Comparison of ENCODE assay signal across 8 cellular contexts in genomic region chr17:10618202-10618635, GRCh38. TPM values are rescaled to one million over a fixed set of nuclear protein-coding genes. Genes with fewer than 3 reads are reported as not detected.
DNase-seq lines count a peak whose midpoint lies in the region; ATAC-seq, FAIRE-seq and TF ChIP-seq lines count a peak whose summit lies in the region.

No MANE protein-coding gene starts in this region.

- H3K4me1 Mint-ChIP-seq in CD8-positive, alpha-beta T cell (ENCODE audit: low read depth) = no peaks in the 10 kb centered on the region
- H3K4me1 Mint-ChIP-seq in activated T-helper 17 cell treated with anti-CD3 and anti-CD28 coated beads, Interleukin-2, amount 50 U/mL, for 72 hours = no peaks in the 10 kb centered on the region

- 15% methylated on average over 7 of the region's 7 CpGs for WGBS in pancreas, 2 donors

- no peaks in the 10 kb centered on the region for H3K27me3 ChIP-seq in CD8-positive, alpha-beta T cell (ENCODE audit: insufficient read depth, low read length)
- no peaks in the 10 kb centered on the region for H3K27me3 ChIP-seq in HL-60 (ENCODE audit: insufficient read depth, poor library complexity, severe bottlenecking)
- H3K27me3 ChIP-seq in Panc1 (ENCODE audit: control insufficient read depth, insufficient read depth, low read length) = no peaks in the 10 kb centered on the region
- no peaks in the 10 kb centered on the region for H3K27me3 ChIP-seq in pancreas
- H3K27me3 ChIP-seq in upper lobe of right lung = no peaks in the 10 kb centered on the region

- peak; percentile 21 to 71 (median 47) for DNase-seq in CD8-positive, alpha-beta T cell
- peak; percentile 8 to 46 for DNase-seq in HL-60 (ENCODE audit: low read depth in 1 of 2, low spot score in 1 of 2)
- DNase-seq in Panc1 (ENCODE audit: low read depth, low spot score) = peak; percentile 74
- peak; percentile 58 for DNase-seq in foreskin melanocyte
- peak; percentile 35 to 72 (median 62) for DNase-seq in pancreas
- peak; percentile 73 for DNase-seq in upper lobe of right lung

- intact Hi-C loops in CD8-positive, alpha-beta T cell (cut with DNase I, micrococcal nuclease) = loop anchor here (1.0 to 10.0 kb wide), 3 partner anchors 651 to 893 kb away; no protein-coding TSS in a partner anchor
- intact Hi-C loops in Panc1 (cut with micrococcal nuclease; ENCODE audit: unreplicated experiment) = loop anchor here (5.0 to 10.0 kb wide), 2 partner anchors 323 to 651 kb away; no protein-coding TSS in a partner anchor
- intact Hi-C loops in pancreas (cut with DNase I) = loop anchor here in 2 of 3 donors (5.0 to 10.0 kb wide), 2 partner anchors 291 to 293 kb away; no protein-coding TSS in a partner anchor
- intact Hi-C loops in upper lobe of right lung (cut with DNase I) = no loop called here

- no peak overlapping the region for H3K27ac Mint-ChIP-seq in CD8-positive, alpha-beta T cell
- H3K27ac Mint-ChIP-seq in activated T-helper 17 cell treated with anti-CD3 and anti-CD28 coated beads, Interleukin-2, amount 50 U/mL, for 72 hours = no peak overlapping the region

- H3K9me3 Mint-ChIP-seq in CD8-positive, alpha-beta T cell = no peaks in the 10 kb centered on the region
- no peaks in the 10 kb centered on the region for H3K9me3 Mint-ChIP-seq in activated T-helper 17 cell treated with anti-CD3 and anti-CD28 coated beads, Interleukin-2, amount 50 U/mL, for 72 hours

- no peaks in the 10 kb centered on the region for H3K36me3 Mint-ChIP-seq in CD8-positive, alpha-beta T cell
- H3K36me3 Mint-ChIP-seq in activated T-helper 17 cell treated with anti-CD3 and anti-CD28 coated beads, Interleukin-2, amount 50 U/mL, for 72 hours (ENCODE audit: low read depth) = no peaks in the 10 kb centered on the region

- in situ Hi-C loops in Panc1 (cut with HindIII; ENCODE audit: low pct_unique_long_range_greater_than_20kb, low sequenced_read_pairs) = no loop called here

- H3K4me3 Mint-ChIP-seq in CD8-positive, alpha-beta T cell = no peak overlapping the region
- H3K4me3 Mint-ChIP-seq in activated T-helper 17 cell treated with anti-CD3 and anti-CD28 coated beads, Interleukin-2, amount 50 U/mL, for 72 hours = no peak overlapping the region

- peaks cover 5% of the 10 kb centered on the region for H3K27me3 Mint-ChIP-seq in CD8-positive, alpha-beta T cell (ENCODE audit: low read depth)
- peaks cover 14% of the 10 kb centered on the region for H3K27me3 Mint-ChIP-seq in activated T-helper 17 cell treated with anti-CD3 and anti-CD28 coated beads, Interleukin-2, amount 50 U/mL, for 72 hours

- no peaks in the 10 kb centered on the region for H3K4me1 ChIP-seq in CD8-positive, alpha-beta T cell (ENCODE audit: insufficient read depth, low read length)
- H3K4me1 ChIP-seq in Panc1 (ENCODE audit: control insufficient read depth, insufficient read depth, low read length) (no peaks in the 10 kb centered on the region), pancreas (no peaks in the 10 kb centered on the region), upper lobe of right lung (peaks cover 7% of the 10 kb centered on the region)

- POLR2A ChIA-PET in CD8-positive, alpha-beta T cell (lab: Charles Lee) = no interaction called here
- POLR2A ChIA-PET in Panc1 (lab: Charles Lee) = no interaction called here

- ATAC-seq in CD8-positive, alpha-beta T cell = peak; percentile 79
- peak; percentile 86 for ATAC-seq in GM19328 (IDR thresholded peaks at IDR 0.05; ENCODE audit: unreplicated experiment)
- ATAC-seq in Panc1 = peak; percentile 95
- ATAC-seq in activated T-helper 17 cell treated with anti-CD3 and anti-CD28 coated beads, Interleukin-2, amount 50 U/mL, for 72 hours (replicated peaks) = peak; percentile 90
- peak; percentile 85 to 92 (median 86) for ATAC-seq in pancreas
- ATAC-seq in upper lobe of right lung = peak; percentile 90

- no peaks in the 10 kb centered on the region for H3K36me3 ChIP-seq in CD8-positive, alpha-beta T cell (ENCODE audit: insufficient read depth, low read length)
- no peaks in the 10 kb centered on the region for H3K36me3 ChIP-seq in Panc1 (ENCODE audit: control insufficient read depth, insufficient read depth, low read length)
- H3K36me3 ChIP-seq in pancreas = no peaks in the 10 kb centered on the region
- H3K36me3 ChIP-seq in upper lobe of right lung = no peaks in the 10 kb centered on the region

- TF ChIP-seq CTCF in CD8-positive, alpha-beta T cell (IDR thresholded peaks at IDR 0.05) = peak; percentile 73
- peak; percentile 51 for TF ChIP-seq CTCF in HL-60 (IDR thresholded peaks at IDR 0.05; ENCODE audit: insufficient read depth, low read length)
- TF ChIP-seq CTCF in Panc1 (IDR thresholded peaks at IDR 0.05) = peak; percentile 95
- peak; percentile 64 to 84 (median 75) for TF ChIP-seq CTCF in pancreas (IDR thresholded peaks at IDR 0.05)
- TF ChIP-seq CTCF in upper lobe of right lung (IDR thresholded peaks at IDR 0.05) = peak; percentile 82

- H3K9me3 ChIP-seq in CD8-positive, alpha-beta T cell (ENCODE audit: low read length) = no peaks in the 10 kb centered on the region
- H3K9me3 ChIP-seq in Panc1 (ENCODE audit: control insufficient read depth, insufficient read depth, low read depth, low read length) = no peaks in the 10 kb centered on the region
- H3K9me3 ChIP-seq in pancreas = no peaks in the 10 kb centered on the region
- no peaks in the 10 kb centered on the region for H3K9me3 ChIP-seq in upper lobe of right lung

- FAIRE-seq in pancreas (lab: Jason Lieb, UNC) = no peak

- no TSS peak for BruUV-seq in Panc1 (replicated peaks; lab: Mats Ljungman, UMichigan)

- H3K27ac ChIP-seq in CD8-positive, alpha-beta T cell (ENCODE audit: low read depth, low read length) = no peak overlapping the region
- H3K27ac ChIP-seq in HL-60 (replicated peaks) (no peak overlapping the region), Panc1 (ENCODE audit: low read length) (no peak overlapping the region), pancreas (no peak overlapping the region), upper lobe of right lung (no peak overlapping the region)

- CTCF ChIA-PET in CD8-positive, alpha-beta T cell (lab: Charles Lee) = interaction anchor here (0.7 to 9.2 kb wide), 24 partner anchors 8 to 697 kb away, joined by 3 to 121 read pairs (median 6); no protein-coding TSS in a partner anchor
- CTCF ChIA-PET in Panc1 (lab: Charles Lee) = interaction anchor here (0.6 to 1.9 kb wide), 4 partner anchors 290 to 693 kb away, joined by 3 to 6 read pairs (median 6); no protein-coding TSS in a partner anchor

- H3K4me3 ChIP-seq in CD8-positive, alpha-beta T cell (ENCODE audit: low read depth, low read length) = no peak overlapping the region
- H3K4me3 ChIP-seq in HL-60 (replicated peaks; ENCODE audit: insufficient read depth, low read length) = no peak overlapping the region
- H3K4me3 ChIP-seq in Panc1 (ENCODE audit: low read depth in 2 of 2, low read length in 2 of 2) = no peak overlapping the region
- H3K4me3 ChIP-seq in pancreas = no peak overlapping the region
- H3K4me3 ChIP-seq in upper lobe of right lung = no peak overlapping the region

RNA-seq across cellular contexts. Expression of gene MYH3, which starts 38.9 kb away (rescaled TPM):
- total RNA-seq in CD8-positive, alpha-beta T cell = 1 to 10 TPM; 2.5 to 3.2 TPM
- total RNA-seq in Panc1 (2021; ENCODE audit: unreplicated experiment) (1.6 TPM), pancreas (1 to 10 TPM in 5 of 6 donors, under 1 TPM in 1; 0.63 to 2.6 (median 1.7) TPM), upper lobe of right lung (2.8 TPM)
- polyA plus RNA-seq in Panc1 (2012; ENCODE audit: insufficient read length) = 0.91 TPM
- 1 to 10 TPM; 1.6 to 3.0 TPM for total RNA-seq in activated T-helper 17 cell treated with anti-CD3 and anti-CD28 coated beads, Interleukin-2, amount 50 U/mL, for 72 hours
- 10 to 100 TPM; 13.2 to 13.5 TPM for polyA plus RNA-seq in pancreas
